Comparison of ENCODE assay signal across 9 cellular contexts in genomic region chr6:87066449-87067288, GRCh38. TPM values are rescaled to one million over a fixed set of nuclear protein-coding genes. Genes with fewer than 3 reads are reported as not detected.
DNase-seq lines count a peak whose midpoint lies in the region; ATAC-seq and TF ChIP-seq lines count a peak whose summit lies in the region.
"Had no signal": no experiment of that assay in that cellular context is flagged by ENCODE, and none has a peak within 500 bp of the region (broad histone marks: within the 10 kb centered on the region; RNA-seq: fewer than 3 reads in every experiment).

No MANE protein-coding gene starts in this region.

- DNase-seq in COLO668 (lab: John Stamatoyannopoulos, UW; ENCODE audit: unreplicated experiment) (peak; percentile 23), H4 (ENCODE audit: low spot score) (peak; percentile 30), NCI-H2107 treated with DMSO at 0.1 percent for 48 hours (lab: John Stamatoyannopoulos, UW; ENCODE audit: unreplicated experiment) (peak; percentile 38), fibroblast of gingiva (ENCODE audit: low read depth) (peak; percentile 49), non-pigmented ciliary epithelial cell (ENCODE audit: low read depth) (peak; percentile 42), epidermal melanocyte (ENCODE audit: insufficient read length, low spot score) (no peak)

- TF ChIP-seq CTCF in VCaP (conservative IDR thresholded peaks at IDR 0.05) = peak; percentile 68

- ATAC-seq in GM19463 (IDR thresholded peaks at IDR 0.05; ENCODE audit: unreplicated experiment) = no peak

- H3K27ac ChIP-seq in VCaP = peak overlapping the region; percentile 50; the same call in 1 of the 2 replicates

RNA-seq across cellular contexts. Expression of gene CGA, which starts 28.2 kb away (rescaled TPM):
- not detected in 2 replicates for total RNA-seq in H4 (2014; rRNA removed; shearing (Covaris generic))
- total RNA-seq: T-helper 1 cell treated with Interleukin-12 subunit alpha and Interleukin-12 subunit beta and Interleukin-4 antibody, amounts not matched to agents 30 ng/mL and 1 ng/mL, for 36 hours had no signal
